8 cellular contexts compared by ENCODE assay signal in the genomic region with DNA sequence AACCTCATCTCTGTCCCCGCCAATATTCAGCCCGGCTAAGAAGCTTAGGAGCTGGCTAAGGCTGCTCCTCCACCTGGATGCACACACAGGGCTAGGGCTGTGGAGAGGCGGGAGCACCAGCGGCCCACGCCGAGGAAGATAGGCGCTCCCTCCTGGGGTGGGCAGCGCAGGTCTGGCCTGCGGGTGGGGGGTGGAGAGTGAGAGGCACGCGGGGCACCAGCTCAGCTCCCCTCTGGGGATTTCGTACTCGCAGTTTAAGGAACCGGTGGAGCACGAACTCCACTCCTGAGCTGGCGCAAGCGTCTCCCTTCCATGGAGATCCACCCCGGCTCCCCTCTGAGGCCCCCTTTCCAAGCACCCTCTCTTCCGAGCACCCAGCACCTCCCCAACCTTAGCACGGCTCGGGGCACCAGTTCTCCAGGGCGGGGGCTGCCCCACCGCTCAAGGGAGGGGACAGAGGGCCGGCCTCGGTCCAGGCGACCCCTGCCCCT. TPM values are rescaled to one million over a fixed set of nuclear protein-coding genes. Genes with fewer than 3 reads are reported as not detected.
DNase-seq lines count a peak whose midpoint lies in the region; ATAC-seq and TF ChIP-seq lines count a peak whose summit lies in the region.

No MANE protein-coding gene starts in this region.

- no peak for TF ChIP-seq POLR2A in tibial nerve (IDR thresholded peaks at IDR 0.05)

- no peak overlapping the region for H3K27ac Mint-ChIP-seq in chondrocyte (ENCODE audit: unreplicated experiment)

- no peak for TF ChIP-seq EP300 in tibial nerve (IDR thresholded peaks at IDR 0.05)

- no peaks in the 10 kb centered on the region for H3K9me3 Mint-ChIP-seq in chondrocyte (ENCODE audit: low read depth)

- H3K36me3 Mint-ChIP-seq in chondrocyte (ENCODE audit: low read depth), result no peaks in the 10 kb centered on the region

- H3K4me1 ChIP-seq in lower lobe of right lung (no peaks in the 10 kb centered on the region), tibial nerve (peaks cover 0 to 31% (median 0%) of the 10 kb centered on the region in 4 donors)

- peaks cover 18% of the 10 kb centered on the region for H3K4me1 Mint-ChIP-seq in chondrocyte (ENCODE audit: low read depth)

- H3K4me3 ChIP-seq in lower lobe of right lung (peak overlapping the region; percentile 51), tibial nerve (peak overlapping the region; percentile 20 to 55 (median 24))

- intact Hi-C loops in lower lobe of right lung (cut with DNase I), result no loop called here

- DNase-seq in NCI-H2196 (lab: John Stamatoyannopoulos, UW; ENCODE audit: unreplicated experiment), result peak; percentile 37
- DNase-seq in NCI-H2196 treated with DMSO at 0.1 percent for 48 hours (lab: John Stamatoyannopoulos, UW; ENCODE audit: unreplicated experiment), result no peak
- DNase-seq in chondrocyte (ENCODE audit: low spot score), result no peak
- no peak for DNase-seq in lower lobe of right lung
- no peak for DNase-seq in tibial nerve (ENCODE audit: low spot score in 2 of 2)
- no peak for DNase-seq in activated CD4-positive, alpha-beta T cell treated with anti-CD3 and anti-CD28 coated beads for 48 hours
- no peak for DNase-seq in HT-29 (ENCODE audit: low spot score)
- no peak for DNase-seq in central memory CD4-positive, alpha-beta T cell

- ATAC-seq in lower lobe of right lung, result peak; percentile 43 to 68

- H3K9me3 ChIP-seq in lower lobe of right lung (no peaks in the 10 kb centered on the region), tibial nerve (no peaks in the 10 kb centered on the region)

- H3K27ac ChIP-seq in lower lobe of right lung, result no peak overlapping the region
- peak overlapping the region in 1 of 4 donors; percentile 83 for H3K27ac ChIP-seq in tibial nerve

- H3K36me3 ChIP-seq in lower lobe of right lung (no peaks in the 10 kb centered on the region), tibial nerve (no peaks in the 10 kb centered on the region)

- H3K4me3 Mint-ChIP-seq in chondrocyte (ENCODE audit: unreplicated experiment), result peak overlapping the region; percentile 46

- peaks cover 57% of the 10 kb centered on the region for H3K27me3 Mint-ChIP-seq in chondrocyte (ENCODE audit: low read depth)

- TF ChIP-seq CTCF in chondrocyte (IDR thresholded peaks at IDR 0.05), result no peak
- no peak for TF ChIP-seq CTCF in lower lobe of right lung (IDR thresholded peaks at IDR 0.05)
- no peak for TF ChIP-seq CTCF in tibial nerve (IDR thresholded peaks at IDR 0.05)

- peaks cover 38% of the 10 kb centered on the region for H3K27me3 ChIP-seq in lower lobe of right lung (ENCODE audit: low read depth)
- peaks cover 3 to 68% of the 10 kb centered on the region in 2 donors for H3K27me3 ChIP-seq in tibial nerve

- WGBS in tibial nerve, 2 donors, result 2 to 6% methylated on average over 22 of the region's 26 CpGs

RNA-seq across cellular contexts. Expression of a gene that starts 0.4 kb away (rescaled TPM):
- 19.4 to 30.1 TPM (median 29.6 TPM) in 3 replicates for total RNA-seq in chondrocyte
- 21.2 TPM for total RNA-seq in lower lobe of right lung
- total RNA-seq in tibial nerve, result 10 to 100 TPM; 16.0 to 29.2 (median 22.2) TPM
- total RNA-seq in HT-29 (2014; rRNA removed; shearing (Covaris generic)), result 0.38 and 1.1 TPM in 2 replicates
